ENCODE assay signal across 15 cellular contexts in genomic region chr6:160133441-160134336, GRCh38.
"Had no signal": no experiment of that assay in that cellular context is flagged by ENCODE, and none has a peak within 500 bp of the region (broad histone marks: within the 10 kb centered on the region; RNA-seq: fewer than 3 reads in every experiment).

No MANE protein-coding gene starts in this region.

- DNase-seq: activated CD4-positive, alpha-beta memory T cell treated with anti-CD3 and anti-CD28 coated beads, Interleukin-2, amount 10 ng/mL, durations not matched to agents 7 days and 5 days; activated CD4-positive, alpha-beta T cell treated with anti-CD3 and anti-CD28 coated beads for 1 hour; activated naive CD8-positive, alpha-beta T cell treated with anti-CD3 and anti-CD28 coated beads, Interleukin-2, amount 10 ng/mL, durations not matched to agents 7 days and 5 days; aorta; effector CD4-positive, alpha-beta T cell; gastrocnemius medialis; kidney; left ventricle myocardium superior; mesendoderm; nephron progenitor cell; pancreas; small intestine; stimulated activated naive B cell treated with anti-CD40 and anti-IgM and Interleukin-4, amounts not matched to agents 10 μg/mL and 1 μg/mL and 100 μg/mL, for 72 hours; T-helper 9 cell had no signal

- H3K9me3 Mint-ChIP-seq: activated CD4-positive, alpha-beta memory T cell treated with anti-CD3 and anti-CD28 coated beads, Interleukin-2, amount 10 ng/mL, durations not matched to agents 7 days and 5 days; activated naive CD8-positive, alpha-beta T cell treated with anti-CD3 and anti-CD28 coated beads, Interleukin-2, amount 10 ng/mL, durations not matched to agents 7 days and 5 days; nephron progenitor cell had no signal

- H3K4me1 ChIP-seq: upper lobe of left lung had no signal

- ATAC-seq: gastrocnemius medialis, left ventricle myocardium superior, pancreas had no signal

- H3K27me3 ChIP-seq: gastrocnemius medialis, pancreas, upper lobe of left lung had no signal

- H3K36me3 Mint-ChIP-seq: activated naive CD8-positive, alpha-beta T cell treated with anti-CD3 and anti-CD28 coated beads, Interleukin-2, amount 10 ng/mL, durations not matched to agents 7 days and 5 days had no signal

- H3K27ac ChIP-seq: gastrocnemius medialis, pancreas, upper lobe of left lung had no signal

- H3K27me3 Mint-ChIP-seq: activated CD4-positive, alpha-beta memory T cell treated with anti-CD3 and anti-CD28 coated beads, Interleukin-2, amount 10 ng/mL, durations not matched to agents 7 days and 5 days; activated naive CD8-positive, alpha-beta T cell treated with anti-CD3 and anti-CD28 coated beads, Interleukin-2, amount 10 ng/mL, durations not matched to agents 7 days and 5 days had no signal

- H3K4me3 Mint-ChIP-seq: activated CD4-positive, alpha-beta memory T cell treated with anti-CD3 and anti-CD28 coated beads, Interleukin-2, amount 10 ng/mL, durations not matched to agents 7 days and 5 days; activated naive CD8-positive, alpha-beta T cell treated with anti-CD3 and anti-CD28 coated beads, Interleukin-2, amount 10 ng/mL, durations not matched to agents 7 days and 5 days; nephron progenitor cell; stimulated activated naive B cell treated with anti-CD40 and anti-IgM and Interleukin-4, amounts not matched to agents 10 μg/mL and 1 μg/mL and 100 μg/mL, for 72 hours had no signal

- H3K4me3 ChIP-seq: gastrocnemius medialis, pancreas, upper lobe of left lung had no signal

- H3K36me3 ChIP-seq: gastrocnemius medialis, pancreas, upper lobe of left lung had no signal

- H3K27ac Mint-ChIP-seq: activated CD4-positive, alpha-beta memory T cell treated with anti-CD3 and anti-CD28 coated beads, Interleukin-2, amount 10 ng/mL, durations not matched to agents 7 days and 5 days; activated naive CD8-positive, alpha-beta T cell treated with anti-CD3 and anti-CD28 coated beads, Interleukin-2, amount 10 ng/mL, durations not matched to agents 7 days and 5 days; nephron progenitor cell; stimulated activated naive B cell treated with anti-CD40 and anti-IgM and Interleukin-4, amounts not matched to agents 10 μg/mL and 1 μg/mL and 100 μg/mL, for 72 hours had no signal
